ENCODE assay signal across 10 cellular contexts in genomic region chr5:179804599-179804947, GRCh38. TPM values are rescaled to one million over a fixed set of nuclear protein-coding genes. Genes with fewer than 3 reads are reported as not detected.
DNase-seq lines count a peak whose midpoint lies in the region; ATAC-seq and TF ChIP-seq lines count a peak whose summit lies in the region.
"Had no signal": no experiment of that assay in that cellular context is flagged by ENCODE, and none has a peak within 500 bp of the region (broad histone marks: within the 10 kb centered on the region; RNA-seq: fewer than 3 reads in every experiment).

No MANE protein-coding gene starts in this region.

- peaks cover 5% of the 10 kb centered on the region for H3K36me3 Mint-ChIP-seq in progenitor cell of endocrine pancreas (ENCODE audit: insufficient read depth)

- H3K36me3 ChIP-seq in Panc1 (ENCODE audit: control insufficient read depth, insufficient read depth, low read length): peaks cover 4% of the 10 kb centered on the region
- H3K36me3 ChIP-seq in mucosa of descending colon (ENCODE audit: low read depth): peaks cover 4% of the 10 kb centered on the region

- intact Hi-C loops in Panc1 (cut with micrococcal nuclease; ENCODE audit: unreplicated experiment) (no loop called here), mucosa of descending colon (cut with DNase I, micrococcal nuclease) (no loop called here)

- no peak overlapping the region for H3K27ac Mint-ChIP-seq in progenitor cell of endocrine pancreas

- peaks cover 15% of the 10 kb centered on the region for H3K4me1 Mint-ChIP-seq in progenitor cell of endocrine pancreas (ENCODE audit: low read depth)

- no peaks in the 10 kb centered on the region for H3K27me3 ChIP-seq in Panc1 (ENCODE audit: control insufficient read depth, insufficient read depth, low read length)

- H3K4me3 Mint-ChIP-seq in progenitor cell of endocrine pancreas (ENCODE audit: low read depth): peak overlapping the region; percentile 86

- H3K27me3 Mint-ChIP-seq in progenitor cell of endocrine pancreas: no peaks in the 10 kb centered on the region

- CTCF ChIA-PET in Panc1 (lab: Charles Lee): no interaction called here

- H3K4me1 ChIP-seq in Panc1 (ENCODE audit: control insufficient read depth, insufficient read depth, low read length): peaks cover 30% of the 10 kb centered on the region
- H3K4me1 ChIP-seq in mucosa of descending colon (ENCODE audit: low read depth): peaks cover 51% of the 10 kb centered on the region

- POLR2A ChIA-PET in Panc1 (lab: Charles Lee): no interaction called here

- no TSS peak for BruUV-seq in Panc1 (replicated peaks; lab: Mats Ljungman, UMichigan)

- peak; percentile 3 for DNase-seq in COLO668 (lab: John Stamatoyannopoulos, UW; ENCODE audit: unreplicated experiment)
- no peak for DNase-seq in Panc1 (ENCODE audit: low read depth, low spot score)
- DNase-seq in epithelial cell of esophagus (ENCODE audit: low read depth): no peak
- DNase-seq in progenitor cell of endocrine pancreas (ENCODE audit: low spot score, unreplicated experiment): no peak
- DNase-seq in stimulated activated CD8-positive, alpha-beta memory T cell treated with anti-CD3 and anti-CD28 coated beads, Interleukin-4, amount 100 ng/mL, for 48 hours: no peak
- no peak for DNase-seq in mucosa of descending colon
- no peak for DNase-seq in SHP77 (lab: John Stamatoyannopoulos, UW)
- DNase-seq in hepatic stellate cell (ENCODE audit: low spot score): no peak
- DNase-seq: effector memory CD4-positive, alpha-beta T cell; T1000 had no signal

- peak overlapping the region; percentile 75 for H3K27ac ChIP-seq in Panc1 (ENCODE audit: low read length)

- no peaks in the 10 kb centered on the region for H3K9me3 ChIP-seq in Panc1 (ENCODE audit: control insufficient read depth, insufficient read depth, low read depth, low read length)
- no peaks in the 10 kb centered on the region for H3K9me3 ChIP-seq in mucosa of descending colon

- ATAC-seq in Panc1 (no peak), mucosa of descending colon (no peak)

- H3K9me3 Mint-ChIP-seq in progenitor cell of endocrine pancreas (ENCODE audit: low read depth): no peaks in the 10 kb centered on the region

- in situ Hi-C loops in Panc1 (cut with HindIII; ENCODE audit: low pct_unique_long_range_greater_than_20kb, low sequenced_read_pairs): no loop called here

- peak overlapping the region; percentile 60 to 79 for H3K4me3 ChIP-seq in Panc1 (ENCODE audit: low read depth in 2 of 2, low read length in 2 of 2)
- H3K4me3 ChIP-seq in epithelial cell of esophagus (ENCODE audit: low read length): peak overlapping the region; percentile 62
- no peak overlapping the region for H3K4me3 ChIP-seq in mucosa of descending colon

- TF ChIP-seq CTCF in Panc1 (IDR thresholded peaks at IDR 0.05) (no peak), epithelial cell of esophagus (IDR thresholded peaks at IDR 0.05; ENCODE audit: insufficient read depth, low read depth, low read length, missing control alignments) (no peak), progenitor cell of endocrine pancreas (IDR thresholded peaks at IDR 0.05; ENCODE audit: unreplicated experiment) (no peak), mucosa of descending colon (IDR thresholded peaks at IDR 0.05) (no peak)

RNA-seq across cellular contexts. Expression of gene MGAT4B, which starts 2.1 kb away (rescaled TPM):
- total RNA-seq in Panc1 (2021; ENCODE audit: unreplicated experiment) (406 TPM), progenitor cell of endocrine pancreas (159 and 171 TPM in 2 replicates), mucosa of descending colon (100 to 1,000 TPM; 274 to 623 (median 476) TPM)
- polyA plus RNA-seq in Panc1 (2012; ENCODE audit: insufficient read length): 616 TPM

RNA-seq across cellular contexts. Expression of gene LTC4S, which starts 10.8 kb away (rescaled TPM):
- total RNA-seq in Panc1 (2021; ENCODE audit: unreplicated experiment): 0.69 TPM
- 1.2 TPM for polyA plus RNA-seq in Panc1 (2012; ENCODE audit: insufficient read length)
- total RNA-seq in progenitor cell of endocrine pancreas: 5.5 and 6.9 TPM in 2 replicates
- total RNA-seq in mucosa of descending colon: 10 to 100 TPM in 1 of 3 donors, 1 to 10 TPM in 2; 3.0 to 10.4 (median 7.0) TPM

RNA-seq across cellular contexts. Expression of gene SQSTM1, which starts 16.1 kb away (rescaled TPM):
- total RNA-seq in Panc1 (2021; ENCODE audit: unreplicated experiment): 985 TPM
- polyA plus RNA-seq in Panc1 (2012; ENCODE audit: insufficient read length): 958 TPM
- total RNA-seq in progenitor cell of endocrine pancreas: 113 and 139 TPM in 2 replicates
- 100 to 1,000 TPM; 302 to 348 (median 321) TPM for total RNA-seq in mucosa of descending colon

RNA-seq across cellular contexts. Expression of gene MRNIP, which starts 54.0 kb away (rescaled TPM):
- total RNA-seq in Panc1 (2021; ENCODE audit: unreplicated experiment): 33.0 TPM
- 21.9 TPM for polyA plus RNA-seq in Panc1 (2012; ENCODE audit: insufficient read length)
- 61.4 and 63.4 TPM in 2 replicates for total RNA-seq in progenitor cell of endocrine pancreas
- total RNA-seq in mucosa of descending colon: 10 to 100 TPM; 20.8 to 38.3 (median 27.5) TPM
